ENCODE assay signal across 18 cellular contexts in the genomic region with DNA sequence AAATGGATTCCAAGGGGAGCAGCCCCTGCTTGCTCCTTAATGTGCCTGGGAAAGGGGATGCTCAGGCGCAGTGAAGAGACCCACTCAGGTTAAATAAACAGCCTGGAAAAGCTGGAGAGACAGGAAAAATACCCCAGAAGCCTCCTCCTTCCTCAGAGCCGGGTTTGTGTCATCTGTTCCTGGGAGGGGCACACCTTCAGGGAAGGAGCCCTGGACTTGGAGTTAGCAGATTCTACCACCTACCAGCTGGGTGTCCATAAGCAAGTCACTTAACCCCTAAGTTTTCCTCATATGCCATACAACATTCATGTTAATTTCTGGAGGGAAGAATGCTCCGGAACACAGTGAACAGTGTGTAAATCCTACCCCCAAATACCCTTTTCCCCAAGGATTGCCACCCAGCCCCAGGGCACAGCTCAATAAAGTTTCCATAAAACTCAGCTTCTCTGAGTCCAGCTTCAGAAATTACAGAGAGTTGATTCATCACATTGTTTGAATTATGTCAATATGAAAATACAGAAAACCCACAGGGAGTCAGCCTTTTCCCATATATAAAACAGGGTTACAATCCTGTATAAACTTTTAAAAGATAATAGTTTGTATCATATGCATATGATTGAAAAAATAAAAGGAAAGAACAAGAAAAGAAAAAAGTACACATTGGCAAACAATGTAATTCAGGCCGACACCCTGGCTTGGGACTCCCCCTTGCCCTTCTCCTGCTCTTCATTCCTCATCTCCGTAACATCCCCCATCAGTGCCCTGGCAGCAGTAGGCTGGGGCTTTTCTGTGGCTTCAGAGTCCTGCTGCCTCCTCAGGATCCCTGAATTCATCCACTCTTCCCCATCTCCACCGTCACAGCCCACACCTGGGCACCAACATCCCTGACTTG.
DNase-seq lines count a peak whose midpoint lies in the region; ATAC-seq and TF ChIP-seq lines count a peak whose summit lies in the region.
"Had no signal": no experiment of that assay in that cellular context is flagged by ENCODE, and none has a peak within 500 bp of the region (broad histone marks: within the 10 kb centered on the region; RNA-seq: fewer than 3 reads in every experiment).

No MANE protein-coding gene starts in this region.

- TF ChIP-seq CTCF in SK-N-SH (IDR thresholded peaks at IDR 0.05) (peak; percentile 30), fibroblast of the aortic adventitia (IDR thresholded peaks at IDR 0.05; ENCODE audit: insufficient read depth, low read length) (no peak), OCI-LY7 (conservative IDR thresholded peaks at IDR 0.05; ENCODE audit: low read length) (no peak)

- no peaks in the 10 kb centered on the region for H3K9me3 Mint-ChIP-seq in activated T-cell treated with anti-CD3 and anti-CD28 coated beads, Interleukin-2, amount 50 U/mL, for 4 hours

- intact Hi-C loops in OCI-LY7 (cut with micrococcal nuclease; ENCODE audit: unreplicated experiment): no loop called here
- intact Hi-C loops in Right ventricle myocardium inferior (cut with DNase I): no loop called here

- H3K9ac ChIP-seq in SK-N-SH (no peak overlapping the region; the same call in 1 of the 2 replicates), skeletal muscle satellite cell (ENCODE audit: low read depth, low read length) (peak overlapping the region; percentile 61)

- H3K4me3 Mint-ChIP-seq in activated T-cell treated with anti-CD3 and anti-CD28 coated beads, Interleukin-2, amount 50 U/mL, for 4 hours: no peak overlapping the region
- H3K4me3 Mint-ChIP-seq: activated CD4-positive, alpha-beta T cell treated with anti-CD3 and anti-CD28 coated beads for 36 hours; T-helper 17 cell had no signal

- H3K27me3 Mint-ChIP-seq in activated T-cell treated with anti-CD3 and anti-CD28 coated beads, Interleukin-2, amount 50 U/mL, for 4 hours (ENCODE audit: low read depth): peaks cover 16% of the 10 kb centered on the region

- ATAC-seq in Right ventricle myocardium inferior: no peak
- no peak for ATAC-seq in activated T-cell treated with anti-CD3 and anti-CD28 coated beads, Interleukin-2, amount 50 U/mL, for 4 hours
- ATAC-seq: activated CD4-positive, alpha-beta T cell treated with anti-CD3 and anti-CD28 coated beads for 36 hours; HCT116; T-helper 17 cell had no signal

- H3K9me3 ChIP-seq in SK-N-SH: no peaks in the 10 kb centered on the region
- no peaks in the 10 kb centered on the region for H3K9me3 ChIP-seq in skeletal muscle satellite cell (replicated peaks; ENCODE audit: low read length)
- no peaks in the 10 kb centered on the region for H3K9me3 ChIP-seq in OCI-LY7 (ENCODE audit: low read length)

- no peaks in the 10 kb centered on the region for H3K27me3 ChIP-seq in SK-N-SH (ENCODE audit: insufficient read depth)
- H3K27me3 ChIP-seq in skeletal muscle satellite cell (ENCODE audit: control insufficient read depth, insufficient read depth, low read length): no peaks in the 10 kb centered on the region

- DNase-seq in HCEC 1CT (peak; percentile 55), SK-N-SH (no peak), fibroblast of the aortic adventitia (ENCODE audit: low read depth) (peak; percentile 65), OCI-LY7 (ENCODE audit: low spot score) (no peak), NCI-H2171 (lab: John Stamatoyannopoulos, UW) (no peak), Right ventricle myocardium inferior (ENCODE audit: missing footprints) (no peak)
- DNase-seq in activated T-cell treated with anti-CD3 and anti-CD28 coated beads, Interleukin-2, amount 50 U/mL, for 4 hours: no peak
- DNase-seq: activated CD4-positive, alpha-beta T cell treated with anti-CD3 and anti-CD28 coated beads for 36 hours; activated T-cell treated with anti-CD3 and anti-CD28 coated beads, Interleukin-2, amount 50 U/mL, for 1 hour; amygdala; COR-L47; effector CD4-positive, alpha-beta T cell; hypothalamus; NCI-H345; stimulated activated CD4-positive, alpha-beta T cell treated with anti-CD3 and anti-CD28 coated beads, Interleukin-12 subunit alpha, Interleukin-12 subunit beta, amount 100 ng/mL, for 4 hours; T-helper 17 cell had no signal

- WGBS in SK-N-SH (ENCODE audit: low lambda C conversion rate): 70% methylated on average over 6 of the region's 6 CpGs

- H3K4me2 ChIP-seq in SK-N-SH (peak overlapping the region; percentile 40; the same call in 1 of the 2 replicates), skeletal muscle satellite cell (ENCODE audit: low read length) (peak overlapping the region; percentile 47), OCI-LY7 (ENCODE audit: low read length) (no peak overlapping the region)

- no TSS peak for BruUV-seq in OCI-LY7 (replicated peaks; lab: Mats Ljungman, UMichigan)

- peak; percentile 24 for TF ChIP-seq RAD21 in SK-N-SH (IDR thresholded peaks at IDR 0.05; ENCODE audit: low read length)

- H2AFZ ChIP-seq in SK-N-SH (ENCODE audit: low read depth) (peak overlapping the region; percentile 9; the same call in 1 of the 2 replicates), OCI-LY7 (ENCODE audit: low read length) (no peak overlapping the region)

- no peaks in the 10 kb centered on the region for H3K36me3 Mint-ChIP-seq in activated T-cell treated with anti-CD3 and anti-CD28 coated beads, Interleukin-2, amount 50 U/mL, for 4 hours (ENCODE audit: insufficient read depth)

- no peaks in the 10 kb centered on the region for H3F3A ChIP-seq in SK-N-SH (replicated peaks; ENCODE audit: insufficient read depth)

- no peaks in the 10 kb centered on the region for H3K4me1 Mint-ChIP-seq in activated T-cell treated with anti-CD3 and anti-CD28 coated beads, Interleukin-2, amount 50 U/mL, for 4 hours (ENCODE audit: low read depth)
- H3K4me1 Mint-ChIP-seq: activated CD4-positive, alpha-beta T cell treated with anti-CD3 and anti-CD28 coated beads for 36 hours; T-helper 17 cell had no signal

- H3K27ac ChIP-seq in SK-N-SH (ENCODE audit: low read depth in 2 of 2, low read length in 1 of 2) (no peak overlapping the region), OCI-LY7 (ENCODE audit: low read depth, low read length, poor library complexity, severe bottlenecking) (no peak overlapping the region)

- TF ChIP-seq EP300 in SK-N-SH (IDR thresholded peaks at IDR 0.05; ENCODE audit: borderline replicate concordance in 1 of 2, low read depth in 1 of 2, low read length in 1 of 2): no peak

- POLR2A ChIA-PET in SK-N-SH (lab: Yijun Ruan, JAX) (no interaction called here), OCI-LY7 (lab: Charles Lee) (no interaction called here)

- H3K4me3 ChIP-seq in SK-N-SH (ENCODE audit: low read depth in 2 of 2, low read length in 1 of 2) (no peak overlapping the region), fibroblast of the aortic adventitia (ENCODE audit: low read depth, low read length) (no peak overlapping the region), skeletal muscle satellite cell (ENCODE audit: low read length) (no peak overlapping the region), OCI-LY7 (ENCODE audit: low read depth, low read length, poor library complexity, severe bottlenecking) (no peak overlapping the region)

- H4K20me1 ChIP-seq in SK-N-SH (ENCODE audit: insufficient read depth): no peaks in the 10 kb centered on the region
- H4K20me1 ChIP-seq in OCI-LY7 (ENCODE audit: insufficient read depth, low read length): no peaks in the 10 kb centered on the region

- H3K9me2 ChIP-seq in SK-N-SH (no peaks in the 10 kb centered on the region), OCI-LY7 (ENCODE audit: insufficient read depth, low read length) (no peaks in the 10 kb centered on the region)

- CTCF ChIA-PET in SK-N-SH (lab: Yijun Ruan, JAX) (no interaction called here), OCI-LY7 (lab: Charles Lee; ENCODE audit: unreplicated experiment) (no interaction called here)

- H3K4me1 ChIP-seq in SK-N-SH (ENCODE audit: control insufficient read depth in 1 of 2, insufficient read depth in 2 of 2, low read depth in 1 of 2, low read length in 1 of 2) (peaks cover 11 to 14% of the 10 kb centered on the region in 2 experiments; a peak in 2 of 4 replicates), skeletal muscle satellite cell (ENCODE audit: control insufficient read depth, insufficient read depth, low read length) (peaks cover 39% of the 10 kb centered on the region), OCI-LY7 (ENCODE audit: insufficient read depth, low read length, poor library complexity, severe bottlenecking) (no peaks in the 10 kb centered on the region)

- H3K36me3 ChIP-seq in SK-N-SH (replicated peaks in 1 of 2; ENCODE audit: control insufficient read depth in 1 of 2, insufficient read depth in 2 of 2, low read length in 1 of 2) (no peaks in the 10 kb centered on the region), skeletal muscle satellite cell (ENCODE audit: insufficient read depth, low read length) (no peaks in the 10 kb centered on the region), OCI-LY7 (ENCODE audit: insufficient read depth, low read length) (no peaks in the 10 kb centered on the region)

- H3K79me2 ChIP-seq in SK-N-SH (ENCODE audit: insufficient read depth): no peaks in the 10 kb centered on the region
- H3K79me2 ChIP-seq in OCI-LY7 (ENCODE audit: insufficient read depth, low read depth, low read length): no peaks in the 10 kb centered on the region

TF ChIP-seq in SK-N-SH, 30 proteins besides CTCF, POLR2A, EP300 and RAD21:
- TF ChIP-seq FOSL2 (IDR thresholded peaks at IDR 0.05; ENCODE audit: borderline replicate concordance, low read depth): no peak
- no peak for TF ChIP-seq TAF1 (IDR thresholded peaks at IDR 0.05; ENCODE audit: borderline replicate concordance, low read depth, low read length)
- TF ChIP-seq, protein P1, sequence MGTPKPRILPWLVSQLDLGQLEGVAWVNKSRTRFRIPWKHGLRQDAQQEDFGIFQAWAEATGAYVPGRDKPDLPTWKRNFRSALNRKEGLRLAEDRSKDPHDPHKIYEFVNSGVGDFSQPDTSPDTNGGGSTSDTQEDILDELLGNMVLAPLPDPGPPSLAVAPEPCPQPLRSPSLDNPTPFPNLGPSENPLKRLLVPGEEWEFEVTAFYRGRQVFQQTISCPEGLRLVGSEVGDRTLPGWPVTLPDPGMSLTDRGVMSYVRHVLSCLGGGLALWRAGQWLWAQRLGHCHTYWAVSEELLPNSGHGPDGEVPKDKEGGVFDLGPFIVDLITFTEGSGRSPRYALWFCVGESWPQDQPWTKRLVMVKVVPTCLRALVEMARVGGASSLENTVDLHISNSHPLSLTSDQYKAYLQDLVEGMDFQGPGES (IDR thresholded peaks at IDR 0.05; ENCODE audit: low read depth, low read length): no peak
TF ChIP-seq in SK-N-SH: peak in this region for 0.

Comparison
In these comparisons a context has a peak if more than half of its experiments do, and no peak if none do; other contexts are left out.
1. DNase-seq: peak in HCEC 1CT (single experiment) and fibroblast of the aortic adventitia (single experiment); none in SK-N-SH (single experiment), OCI-LY7 (single experiment), NCI-H2171 (single experiment), Right ventricle myocardium inferior (single experiment) and activated T-cell treated with anti-CD3 and anti-CD28 coated beads, Interleukin-2, amount 50 U/mL, for 4 hours (single experiment).